8 cellular contexts compared by ENCODE assay signal in genomic region chr12:63668800-63669365, GRCh38. TPM values are rescaled to one million over a fixed set of nuclear protein-coding genes. Genes with fewer than 3 reads are reported as not detected.
DNase-seq lines count a peak whose midpoint lies in the region; ATAC-seq and TF ChIP-seq lines count a peak whose summit lies in the region.
"Not testable (repeated sequence)": the region's sequence is repeated elsewhere in the genome, so short reads cannot be mapped to it uniquely, and the experiment has no call there.

No MANE protein-coding gene starts in this region.

- not testable (repeated sequence) for H3K9me3 ChIP-seq in Loucy (ENCODE audit: insufficient read depth, low read depth, low read length); WERI-Rb-1 (ENCODE audit: severe bottlenecking); neural progenitor cell (ENCODE audit: low read depth); tibial artery

- not testable (repeated sequence) for H4K20me1 ChIP-seq in GM23338 (replicated peaks; ENCODE audit: insufficient read depth); Loucy (ENCODE audit: insufficient read depth, low read length, poor library complexity, severe bottlenecking); neural progenitor cell (ENCODE audit: low read depth)

- not testable (repeated sequence) for H3K27ac Mint-ChIP-seq in GM23338, neural progenitor cell
- H3K27ac Mint-ChIP-seq in central memory CD8-positive, alpha-beta T cell (ENCODE audit: low read depth) = peak overlapping the region; percentile 9

- peak overlapping the region; percentile 85 for H3K4me3 ChIP-seq in GM23338
- peak overlapping the region; percentile 74 for H3K4me3 ChIP-seq in Loucy (ENCODE audit: low read length, poor library complexity, severe bottlenecking)
- H3K4me3 ChIP-seq in WERI-Rb-1 (ENCODE audit: low read depth, low read length) = peak overlapping the region; percentile 92
- peak overlapping the region; percentile 74 for H3K4me3 ChIP-seq in neural progenitor cell
- peak overlapping the region; percentile 74 to 88 for H3K4me3 ChIP-seq in tibial artery

- not testable (repeated sequence) for H3K36me3 Mint-ChIP-seq in GM23338 (ENCODE audit: low read depth); central memory CD8-positive, alpha-beta T cell (ENCODE audit: insufficient read depth); neural progenitor cell

- H3F3A ChIP-seq in GM23338 (replicated peaks; ENCODE audit: low read depth); Loucy (ENCODE audit: low read depth); neural progenitor cell (ENCODE audit: low read depth): not testable (repeated sequence)

- peaks cover 28% of the 10 kb centered on the region for H3K27me3 ChIP-seq in GM23338 (ENCODE audit: insufficient read depth)
- not testable (repeated sequence) for H3K27me3 ChIP-seq in Loucy (ENCODE audit: insufficient read depth, low read length, poor library complexity, severe bottlenecking); WERI-Rb-1 (ENCODE audit: insufficient read depth, low read depth, severe bottlenecking); tibial artery
- H3K27me3 ChIP-seq in neural progenitor cell = peaks cover 23% of the 10 kb centered on the region

- not testable (repeated sequence) for TF ChIP-seq CTCF in GM23338 (conservative IDR thresholded peaks at IDR 0.05; ENCODE audit: low read depth in 2 of 2); Loucy (conservative IDR thresholded peaks at IDR 0.05; ENCODE audit: low read length); WERI-Rb-1 (IDR thresholded peaks at IDR 0.05; ENCODE audit: low read depth, low read length); neural progenitor cell (IDR thresholded peaks at IDR 0.05); tibial artery (IDR thresholded peaks at IDR 0.05)

- H3K79me2 ChIP-seq in GM23338 (replicated peaks; ENCODE audit: insufficient read depth); neural progenitor cell (ENCODE audit: low read depth): not testable (repeated sequence)
- H3K79me2 ChIP-seq in Loucy (ENCODE audit: insufficient read depth, low read length) = peaks cover 11% of the 10 kb centered on the region; the same call in 1 of the 2 replicates

- H3K4me3 Mint-ChIP-seq in GM23338 (peak overlapping the region; percentile 82), neural progenitor cell (peak overlapping the region; percentile 88)
- peak overlapping the region; percentile 80 for H3K4me3 Mint-ChIP-seq in central memory CD8-positive, alpha-beta T cell

- H3K4me1 ChIP-seq in GM23338 (ENCODE audit: insufficient read depth); Loucy (ENCODE audit: insufficient read depth, low read length, poor library complexity, severe bottlenecking); neural progenitor cell; tibial artery: not testable (repeated sequence)

- ATAC-seq in GM23338 = peak; percentile 68
- peak; percentile 75 for ATAC-seq in central memory CD8-positive, alpha-beta T cell (replicated peaks; ENCODE audit: extremely low read depth, poor library complexity, severe bottlenecking)

- H3K27me3 Mint-ChIP-seq in GM23338 (ENCODE audit: insufficient read depth, low read depth, poor library complexity) = peaks cover 22% of the 10 kb centered on the region
- peaks cover 35% of the 10 kb centered on the region for H3K27me3 Mint-ChIP-seq in central memory CD8-positive, alpha-beta T cell
- not testable (repeated sequence) for H3K27me3 Mint-ChIP-seq in neural progenitor cell (ENCODE audit: insufficient read depth, low read depth)

- H2AFZ ChIP-seq in GM23338 (peak overlapping the region; percentile 87), Loucy (ENCODE audit: low read length) (peak overlapping the region; percentile 95), neural progenitor cell (replicated peaks) (peak overlapping the region; percentile 98)

- H3K4me1 Mint-ChIP-seq in GM23338 = peaks cover 15% of the 10 kb centered on the region
- peaks cover 13% of the 10 kb centered on the region for H3K4me1 Mint-ChIP-seq in central memory CD8-positive, alpha-beta T cell
- H3K4me1 Mint-ChIP-seq in neural progenitor cell = peaks cover 17% of the 10 kb centered on the region

- DNase-seq in ELF-1 (ENCODE audit: low read depth, low spot score) (peak; percentile 48), GM23338 (ENCODE audit: low spot score) (peak; percentile 38), hepatic stellate cell (ENCODE audit: low spot score) (peak; percentile 4), neural progenitor cell (ENCODE audit: low spot score) (peak; percentile 33), tibial artery (peak; percentile 24 to 70)
- DNase-seq in WERI-Rb-1; central memory CD8-positive, alpha-beta T cell (ENCODE audit: low spot score in 2 of 2): not testable (repeated sequence)

- H3K36me3 ChIP-seq in GM23338 (ENCODE audit: insufficient read depth); Loucy (ENCODE audit: insufficient read depth, low read length); WERI-Rb-1; neural progenitor cell; tibial artery: not testable (repeated sequence)

- H3K27ac ChIP-seq in GM23338 (ENCODE audit: low read depth); WERI-Rb-1; neural progenitor cell: not testable (repeated sequence)
- peak overlapping the region; percentile 92 to 98 for H3K27ac ChIP-seq in tibial artery

- not testable (repeated sequence) for H3K9me2 ChIP-seq in GM23338 (ENCODE audit: insufficient read depth); Loucy (replicated peaks; ENCODE audit: low read depth, low read length)

- intact Hi-C loops in tibial artery (cut with DNase I; ENCODE audit: low total_unique reads) = not testable (repeated sequence)

- peak overlapping the region; percentile 79 for H3K9ac ChIP-seq in Loucy (ENCODE audit: low read depth, low read length, poor library complexity, severe bottlenecking)
- not testable (repeated sequence) for H3K9ac ChIP-seq in neural progenitor cell

- H3K4me2 ChIP-seq in GM23338 (peak overlapping the region; percentile 93), Loucy (ENCODE audit: low read depth, low read length, poor library complexity, severe bottlenecking) (peak overlapping the region; percentile 65), neural progenitor cell (peak overlapping the region; percentile 95)

- not testable (repeated sequence) for H3K9me3 Mint-ChIP-seq in GM23338; central memory CD8-positive, alpha-beta T cell; neural progenitor cell

TF ChIP-seq in GM23338, 12 proteins besides CTCF, POLR2A, EP300 and RAD21:
- TF ChIP-seq EZH2 (IDR thresholded peaks at IDR 0.05; ENCODE audit: low read depth, unreplicated experiment) = peak; percentile 43

RNA-seq across cellular contexts. Expression of gene DPY19L2, which starts 0.6 kb away (rescaled TPM):
- 8.0 and 10.8 TPM in 2 replicates for total RNA-seq in GM23338 (2014; rRNA removed; shearing (Covaris generic))
- 3.0 and 4.3 TPM in 2 replicates for polyA plus RNA-seq in GM23338 (2016; fragmentation: Nextera tagmentation; extraction: Ambion mirVana)
- total RNA-seq in neural progenitor cell (ENCODE audit: low replicate concordance) = 14.7 and 21.2 TPM in 2 replicates
